21 cellular contexts compared by ENCODE assay signal in genomic region chr1:29441916-29442668, GRCh38.
DNase-seq lines count a peak whose midpoint lies in the region; ATAC-seq, FAIRE-seq and TF ChIP-seq lines count a peak whose summit lies in the region.
"Had no signal": no experiment of that assay in that cellular context is flagged by ENCODE, and none has a peak within 500 bp of the region (broad histone marks: within the 10 kb centered on the region; RNA-seq: fewer than 3 reads in every experiment).

No MANE protein-coding gene starts in this region.

- no peak overlapping the region for H2BK12ac ChIP-seq in H1 (ENCODE audit: low read depth, low read length)

- no peak overlapping the region for H3K4ac ChIP-seq in H1 (replicated peaks; ENCODE audit: insufficient read length, low read depth, low read length)

- CTCF ChIA-PET in HepG2 (lab: Yijun Ruan, JAX; ENCODE audit: low intra/inter-chr PET ratio, low total read pairs) (no interaction called here), H1 (lab: Charles Lee; ENCODE audit: partially characterized antibody) (interaction anchor here (1.1 to 2.7 kb wide), 5 partner anchors 19 to 202 kb away, joined by 3 to 10 read pairs (median 3); no protein-coding TSS in a partner anchor)

- H4K5ac ChIP-seq in H1 (ENCODE audit: insufficient read length, low read depth, low read length) = no peak overlapping the region

- H3K27me3 ChIP-seq in HepG2 (ENCODE audit: control insufficient read depth in 1 of 2, insufficient read depth in 2 of 2, low read length in 2 of 2) (peaks cover 0 to 6% of the 10 kb centered on the region in 2 experiments; a peak in 2 of 5 replicates), right lobe of liver (no peaks in the 10 kb centered on the region), H1 (replicated peaks in 1 of 4; ENCODE audit: control insufficient read depth in 3 of 4, extremely low read depth in 1 of 4, insufficient read depth in 3 of 4, low read length in 3 of 4) (no peaks in the 10 kb centered on the region), osteoblast (ENCODE audit: insufficient read depth, low read length) (peaks cover 12% of the 10 kb centered on the region)
- H3K27me3 ChIP-seq: BLaER1 treated with 17β-estradiol and CSF1 and Interleukin-3, amounts not matched to agents 10 nM and 100 nM; Peyer's patch had no signal

- H2AK5ac ChIP-seq in H1 (ENCODE audit: low read depth, low read length) = peak overlapping the region; percentile 65; the same call in 1 of the 2 replicates

- no peaks in the 10 kb centered on the region for H3K79me2 ChIP-seq in HepG2 (ENCODE audit: insufficient read depth, low read length)
- no peaks in the 10 kb centered on the region for H3K79me2 ChIP-seq in H1 (ENCODE audit: control insufficient read depth in 1 of 2, insufficient read depth in 2 of 2, low read length in 2 of 2)
- no peaks in the 10 kb centered on the region for H3K79me2 ChIP-seq in osteoblast (ENCODE audit: insufficient read depth, low read length)

- TF ChIP-seq CTCF in HepG2 (CRISPR knock-in tag; IDR thresholded peaks at IDR 0.05) (no peak), right lobe of liver (IDR thresholded peaks at IDR 0.05) (no peak), H1 (IDR thresholded peaks at IDR 0.05; ENCODE audit: control extremely low read depth in 1 of 3, insufficient read depth in 1 of 3, low read depth in 1 of 3, low read length in 3 of 3) (no peak), osteoblast (IDR thresholded peaks at IDR 0.05; ENCODE audit: extremely low read depth, low read depth, low read length) (no peak)

- TF ChIP-seq RAD21 in HepG2 (CRISPR knock-in tag; IDR thresholded peaks at IDR 0.05) (no peak), H1 (IDR thresholded peaks at IDR 0.05 in 1 of 2, conservative IDR thresholded peaks at IDR 0.05 in 1 of 2; ENCODE audit: low read depth in 2 of 2, low read length in 2 of 2) (no peak)

- H3K4me2 ChIP-seq in HepG2 (ENCODE audit: low read depth, low read length) = no peak overlapping the region
- no peak overlapping the region for H3K4me2 ChIP-seq in H1 (ENCODE audit: insufficient read depth in 1 of 2, low read depth in 2 of 2, low read length in 2 of 2)
- no peak overlapping the region for H3K4me2 ChIP-seq in osteoblast (ENCODE audit: insufficient read depth, low read length)
- H3K4me2 ChIP-seq: KMS-11 had no signal

- H3K9ac ChIP-seq in HepG2 (ENCODE audit: insufficient read depth, low read depth, low read length) = no peak overlapping the region
- H3K9ac ChIP-seq in H1 (replicated peaks in 1 of 4; ENCODE audit: extremely low read depth in 1 of 4, low read depth in 3 of 4, low read length in 3 of 4) = no peak overlapping the region
- H3K9ac ChIP-seq: BLaER1 treated with 17β-estradiol and CSF1 and Interleukin-3, amounts not matched to agents 10 nM and 100 nM; KMS-11 had no signal

- no TSS peak for BruUV-seq in HepG2 (replicated peaks; lab: Mats Ljungman, UMichigan)

- no peak for DNase-seq in HepG2 (ENCODE audit: low spot score)
- no peak for DNase-seq in right lobe of liver
- peak in 1 of 2 experiments; percentile 40 for DNase-seq in H1 (ENCODE audit: low read depth in 1 of 2, low spot score in 2 of 2)
- DNase-seq in osteoblast (ENCODE audit: insufficient read length, low spot score, missing footprints) = peak; percentile 26
- no peak for DNase-seq in AML-193 (lab: John Stamatoyannopoulos, UW)
- DNase-seq: CD4-positive, alpha-beta T cell; IMR-90; MM.1S; NCI-H2029 treated with DMSO at 0.1 percent for 48 hours; NCI-H446 treated with DMSO at 0.1 percent for 48 hours; Peyer's patch; SIG-M5 had no signal

- H3K56ac ChIP-seq in H1 (replicated peaks; ENCODE audit: insufficient read length, low read depth, low read length) = no peak overlapping the region

- TF ChIP-seq POLR2A in HepG2 (IDR thresholded peaks at IDR 0.05; ENCODE audit: insufficient read depth in 1 of 2, low read depth in 2 of 2, low read length in 2 of 2) (no peak), right lobe of liver (IDR thresholded peaks at IDR 0.05) (no peak), H1 (IDR thresholded peaks at IDR 0.05; ENCODE audit: control extremely low read depth in 1 of 2, low read depth in 2 of 2, low read length in 2 of 2) (no peak)

- H4K20me1 ChIP-seq in HepG2 (ENCODE audit: insufficient read depth, low read length) (no peaks in the 10 kb centered on the region), H1 (replicated peaks in 1 of 2; ENCODE audit: control insufficient read depth in 1 of 2, insufficient read depth in 2 of 2, low read length in 2 of 2) (no peaks in the 10 kb centered on the region), osteoblast (ENCODE audit: insufficient read depth, low read length) (no peaks in the 10 kb centered on the region)

- no peak overlapping the region for H3K14ac ChIP-seq in H1 (ENCODE audit: insufficient read length)

- H2BK20ac ChIP-seq in H1 (ENCODE audit: low read length) = no peak overlapping the region

- 34% methylated on average over 10 of the region's 10 CpGs for WGBS in HepG2 (ENCODE audit: low lambda C conversion rate)
- 68% methylated on average over 4 of the region's 10 CpGs for WGBS in right lobe of liver (ENCODE audit: insufficient coverage, low coverage, low lambda C conversion rate, missing lambda C conversion rate)
- 88% methylated on average over 10 of the region's 10 CpGs; no CpG with 5 or more reads in 1 of the 2 experiments for WGBS in H1 (ENCODE audit: extremely low coverage in 1 of 2, insufficient coverage in 1 of 2, insufficient read length in 1 of 2, insufficient replicate concordance in 2 of 2, low coverage in 1 of 2, low lambda C conversion rate in 2 of 2, missing lambda C conversion rate in 1 of 2), 2 experiments

- H2BK15ac ChIP-seq in H1 (ENCODE audit: low read length) = peak overlapping the region; percentile 88

- H2AFZ ChIP-seq in HepG2 (ENCODE audit: low read length) (no peak overlapping the region), H1 (ENCODE audit: low read length) (no peak overlapping the region), osteoblast (ENCODE audit: low read length) (no peak overlapping the region)

- no peaks in the 10 kb centered on the region for H3K23me2 ChIP-seq in H1 (ENCODE audit: low read depth, low read length)

- FAIRE-seq in HepG2 (lab: Jason Lieb, UNC) (no peak), H1 (lab: Jason Lieb, UNC) (no peak)
- FAIRE-seq: A204.1, D721Med, H54, HTR-8/SVneo had no signal

- H3K9me3 ChIP-seq in HepG2 (ENCODE audit: low read length) (no peaks in the 10 kb centered on the region), right lobe of liver (no peaks in the 10 kb centered on the region), H1 (ENCODE audit: insufficient read depth in 2 of 2, low read depth in 1 of 2, low read length in 1 of 2) (no peaks in the 10 kb centered on the region), osteoblast (ENCODE audit: low read depth, low read length) (no peaks in the 10 kb centered on the region)
- H3K9me3 ChIP-seq: BLaER1 treated with 17β-estradiol and CSF1 and Interleukin-3, amounts not matched to agents 10 nM and 100 nM; Peyer's patch had no signal

- no peak overlapping the region for H4K91ac ChIP-seq in H1 (replicated peaks; ENCODE audit: insufficient read length, low read length)

- H2BK120ac ChIP-seq in H1 (replicated peaks; ENCODE audit: low read depth, low read length) = no peak overlapping the region

- in situ Hi-C loops in HepG2 (cut with HindIII; ENCODE audit: extremely low pct_ligation_motif_present, low pct_unique_long_range_greater_than_20kb) = no loop called here

- no peaks in the 10 kb centered on the region for H3K79me1 ChIP-seq in H1 (ENCODE audit: low read depth, low read length)

- POLR2A ChIA-PET in HepG2 (lab: Yijun Ruan, JAX) (no interaction called here), H1 (lab: Charles Lee; ENCODE audit: partially characterized antibody) (no interaction called here)

- no peak overlapping the region; the same call in 1 of the 2 replicates for H2BK5ac ChIP-seq in H1 (ENCODE audit: low read depth, low read length)

- TF ChIP-seq EP300 in HepG2 (IDR thresholded peaks at IDR 0.05; ENCODE audit: low read depth in 2 of 2, low read length in 2 of 2) = no peak
- TF ChIP-seq EP300 in HepG2 (CRISPR knock-in tag; IDR thresholded peaks at IDR 0.05; ENCODE audit: borderline replicate concordance) = no peak
- no peak for TF ChIP-seq EP300 in H1 (IDR thresholded peaks at IDR 0.05; ENCODE audit: borderline replicate concordance in 1 of 2, low read depth in 2 of 2, low read length in 2 of 2)

- no peak overlapping the region for H4K8ac ChIP-seq in H1 (ENCODE audit: extremely low read depth, insufficient read depth, low read length)

- H3K36me3 ChIP-seq in HepG2 (replicated peaks in 1 of 2; ENCODE audit: control insufficient read depth in 1 of 2, insufficient read depth in 2 of 2, low read length in 2 of 2) (no peaks in the 10 kb centered on the region), right lobe of liver (no peaks in the 10 kb centered on the region), H1 (ENCODE audit: control insufficient read depth in 2 of 4, insufficient read depth in 4 of 4, low read length in 3 of 4) (no peaks in the 10 kb centered on the region), osteoblast (ENCODE audit: insufficient read depth, low read length) (no peaks in the 10 kb centered on the region)
- H3K36me3 ChIP-seq: BLaER1 treated with 17β-estradiol and CSF1 and Interleukin-3, amounts not matched to agents 10 nM and 100 nM; Peyer's patch had no signal

- no peak overlapping the region for H3K18ac ChIP-seq in H1 (ENCODE audit: extremely low read depth, low read length)

- ATAC-seq in HepG2 = no peak
- no peak for ATAC-seq in right lobe of liver
- no peak for ATAC-seq in GM19452 (IDR thresholded peaks at IDR 0.05; ENCODE audit: unreplicated experiment)
- no peak for ATAC-seq in GM18502 (IDR thresholded peaks at IDR 0.05; ENCODE audit: poor library complexity, unreplicated experiment)

- no peaks in the 10 kb centered on the region for H3K4me1 ChIP-seq in HepG2 (ENCODE audit: insufficient read depth, low read length)
- H3K4me1 ChIP-seq in right lobe of liver = no peaks in the 10 kb centered on the region
- peaks cover 3 to 14% (median 9%) of the 10 kb centered on the region in 4 experiments for H3K4me1 ChIP-seq in H1 (replicated peaks in 1 of 4; ENCODE audit: control insufficient read depth in 3 of 4, insufficient read depth in 4 of 4, low read length in 3 of 4)
- no peaks in the 10 kb centered on the region for H3K4me1 ChIP-seq in osteoblast (ENCODE audit: insufficient read depth, low read length)
- H3K4me1 ChIP-seq: Peyer's patch had no signal

- H3K4me3 ChIP-seq in HepG2 (replicated peaks in 1 of 3; ENCODE audit: insufficient read depth in 1 of 3, low read depth in 2 of 3, low read length in 3 of 3) (no peak overlapping the region), right lobe of liver (no peak overlapping the region), H1 (ENCODE audit: extremely low read depth in 1 of 4, insufficient read depth in 2 of 4, low read depth in 3 of 4, low read length in 4 of 4) (no peak overlapping the region), osteoblast (ENCODE audit: insufficient read depth, low read length) (no peak overlapping the region)
- H3K4me3 ChIP-seq: BLaER1 treated with 17β-estradiol and CSF1 and Interleukin-3, amounts not matched to agents 10 nM and 100 nM; Peyer's patch; SK-N-MC had no signal

- intact Hi-C loops in HepG2 (cut with micrococcal nuclease; ENCODE audit: unreplicated experiment) (no loop called here), right lobe of liver (cut with DNase I) (no loop called here)

- no peak overlapping the region for H3K27ac ChIP-seq in HepG2 (ENCODE audit: extremely low read length, insufficient read depth, low read length)
- no peak overlapping the region for H3K27ac ChIP-seq in right lobe of liver
- H3K27ac ChIP-seq in H1 (ENCODE audit: low read depth, low read length) = no peak overlapping the region
- no peak overlapping the region for H3K27ac ChIP-seq in osteoblast (ENCODE audit: low read depth, low read length)
- H3K27ac ChIP-seq: BLaER1 treated with 17β-estradiol and CSF1 and Interleukin-3, amounts not matched to agents 10 nM and 100 nM; KMS-11; Peyer's patch; SK-N-MC had no signal

- no peak overlapping the region for H3K23ac ChIP-seq in H1 (ENCODE audit: insufficient read length)
